ENCODE assay signal across 24 cellular contexts in the genomic region with DNA sequence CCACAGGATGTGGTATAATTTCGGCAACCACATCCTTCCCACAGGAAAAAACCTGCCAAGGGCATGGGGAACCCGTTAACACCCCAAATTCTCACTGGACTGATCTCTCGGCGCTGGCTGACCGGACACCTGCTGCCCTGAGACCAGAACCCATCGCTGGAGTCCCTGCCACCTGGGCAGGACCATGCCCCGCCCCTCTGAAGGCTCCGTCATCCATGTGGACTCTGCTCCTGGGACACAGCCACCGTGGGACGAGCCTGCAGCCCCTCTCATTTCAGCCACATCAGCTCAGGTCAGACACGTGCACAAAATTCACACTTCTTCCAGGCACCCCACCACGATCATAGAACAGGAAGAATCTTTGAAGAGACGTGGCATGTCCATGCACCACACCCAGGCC.
A peak's percentile ranks its signal among the peaks of the same experiment; 100 is the strongest.
DNase-seq lines count a peak whose midpoint lies in the region; ATAC-seq and TF ChIP-seq lines count a peak whose summit lies in the region.
"Had no signal": no experiment of that assay in that cellular context is flagged by ENCODE, and none has a peak within 500 bp of the region (broad histone marks: within the 10 kb centered on the region; RNA-seq: fewer than 3 reads in every experiment).

No MANE protein-coding gene starts in this region.

- H3K4me1 Mint-ChIP-seq in activated T-cell treated with anti-CD3 and anti-CD28 coated beads, Interleukin-2, amount 50 U/mL, for 72 hours (ENCODE audit: low read depth) = peaks cover 37% of the 10 kb centered on the region
- H3K4me1 Mint-ChIP-seq in activated naive CD8-positive, alpha-beta T cell (ENCODE audit: low read depth) = peaks cover 49% of the 10 kb centered on the region
- H3K4me1 Mint-ChIP-seq in type B pancreatic cell (ENCODE audit: unreplicated experiment) = peaks cover 25% of the 10 kb centered on the region

- no peaks in the 10 kb centered on the region for H3K27me3 Mint-ChIP-seq in activated T-cell treated with anti-CD3 and anti-CD28 coated beads, Interleukin-2, amount 50 U/mL, for 72 hours (ENCODE audit: low read depth)
- H3K27me3 Mint-ChIP-seq in activated naive CD8-positive, alpha-beta T cell = no peaks in the 10 kb centered on the region
- H3K27me3 Mint-ChIP-seq in type B pancreatic cell = no peaks in the 10 kb centered on the region

- no peak for DNase-seq in activated T-cell treated with anti-CD3 and anti-CD28 coated beads, Interleukin-2, amount 50 U/mL, for 72 hours
- DNase-seq in activated T-cell treated with anti-CD3 and anti-CD28 coated beads for 4 hours (no peak), mesenteric fat pad (ENCODE audit: low spot score) (peak; percentile 73), type B pancreatic cell (ENCODE audit: extremely low spot score, unreplicated experiment) (no peak), NCI-H146 treated with DMSO at 0.1 percent for 48 hours (lab: John Stamatoyannopoulos, UW; ENCODE audit: unreplicated experiment) (no peak), body of pancreas (no peak)
- DNase-seq: activated CD4-positive, alpha-beta T cell treated with anti-CD3 and anti-CD28 coated beads, Interleukin-2, amount 50 U/mL, for 1 hour; activated gamma-delta T cell; amniotic stem cell; IMR-90; islet precursor cell; left ventricle myocardium superior; midbrain; NCI-H1105 treated with DMSO at 0.1 percent for 48 hours; NCI-H2081 had no signal

- H3K4me3 ChIP-seq in body of pancreas = no peak overlapping the region
- H3K4me3 ChIP-seq: breast epithelium, coronary artery, neural progenitor cell, SK-N-MC had no signal

- TF ChIP-seq CTCF in type B pancreatic cell (conservative IDR thresholded peaks at IDR 0.05) (no peak), body of pancreas (IDR thresholded peaks at IDR 0.05) (no peak)

- no peaks in the 10 kb centered on the region for H3K27me3 ChIP-seq in body of pancreas
- H3K27me3 ChIP-seq: breast epithelium, neural progenitor cell had no signal

- H3K4me3 Mint-ChIP-seq in activated T-cell treated with anti-CD3 and anti-CD28 coated beads, Interleukin-2, amount 50 U/mL, for 72 hours = peak overlapping the region; percentile 0 to 24
- H3K4me3 Mint-ChIP-seq in activated naive CD8-positive, alpha-beta T cell = peak overlapping the region; percentile 48
- no peak overlapping the region for H3K4me3 Mint-ChIP-seq in type B pancreatic cell
- H3K4me3 Mint-ChIP-seq: neural progenitor cell, WTC11 had no signal

- H3K27ac Mint-ChIP-seq in activated T-cell treated with anti-CD3 and anti-CD28 coated beads, Interleukin-2, amount 50 U/mL, for 72 hours = no peak overlapping the region
- no peak overlapping the region for H3K27ac Mint-ChIP-seq in activated naive CD8-positive, alpha-beta T cell
- peak overlapping the region; percentile 53 for H3K27ac Mint-ChIP-seq in type B pancreatic cell
- H3K27ac Mint-ChIP-seq: neural progenitor cell, WTC11 had no signal

- no peaks in the 10 kb centered on the region for H3K9me3 ChIP-seq in body of pancreas
- H3K9me3 ChIP-seq: breast epithelium had no signal

- H3K36me3 Mint-ChIP-seq in activated T-cell treated with anti-CD3 and anti-CD28 coated beads, Interleukin-2, amount 50 U/mL, for 72 hours (ENCODE audit: insufficient read depth in 2 of 2) = no peaks in the 10 kb centered on the region
- peaks cover 2% of the 10 kb centered on the region for H3K36me3 Mint-ChIP-seq in activated naive CD8-positive, alpha-beta T cell
- H3K36me3 Mint-ChIP-seq in type B pancreatic cell = peaks cover 33% of the 10 kb centered on the region

- H3K9me3 Mint-ChIP-seq in activated T-cell treated with anti-CD3 and anti-CD28 coated beads, Interleukin-2, amount 50 U/mL, for 72 hours = no peaks in the 10 kb centered on the region
- no peaks in the 10 kb centered on the region for H3K9me3 Mint-ChIP-seq in activated naive CD8-positive, alpha-beta T cell (ENCODE audit: low read depth)
- H3K9me3 Mint-ChIP-seq in type B pancreatic cell = peaks cover 6% of the 10 kb centered on the region

- no peak for ATAC-seq in activated T-cell treated with anti-CD3 and anti-CD28 coated beads, Interleukin-2, amount 50 U/mL, for 72 hours (replicated peaks in 1 of 2)
- ATAC-seq in GM18517 (IDR thresholded peaks at IDR 0.05; ENCODE audit: unreplicated experiment) (no peak), body of pancreas (no peak)
- ATAC-seq: HCT116, left ventricle myocardium superior, WTC11 had no signal

- no peak for TF ChIP-seq POLR2A in body of pancreas (IDR thresholded peaks at IDR 0.05)

- no peaks in the 10 kb centered on the region for H3K36me3 ChIP-seq in body of pancreas (replicated peaks in 1 of 2; ENCODE audit: insufficient read depth in 1 of 2, low read depth in 2 of 2)
- H3K36me3 ChIP-seq: breast epithelium, neural progenitor cell had no signal

- H3K27ac ChIP-seq in body of pancreas = no peak overlapping the region
- H3K27ac ChIP-seq: breast epithelium, coronary artery, neural progenitor cell, RWPE1, SK-N-MC had no signal

- intact Hi-C loops in body of pancreas (cut with DNase I) = no loop called here

- H3K4me1 ChIP-seq in body of pancreas = peaks cover 7% of the 10 kb centered on the region
- H3K4me1 ChIP-seq: breast epithelium, neural progenitor cell had no signal

- WGBS in body of pancreas, 2 donors = 77 to 95% methylated on average over 8 to 13 of the region's 13 CpGs
